Comparison of ENCODE assay signal across 18 cellular contexts in genomic region chr1:17930635-17931034, GRCh38.
DNase-seq lines count a peak whose midpoint lies in the region; ATAC-seq, FAIRE-seq and TF ChIP-seq lines count a peak whose summit lies in the region.
"Had no signal": no experiment of that assay in that cellular context is flagged by ENCODE, and none has a peak within 500 bp of the region (broad histone marks: within the 10 kb centered on the region; RNA-seq: fewer than 3 reads in every experiment).

No MANE protein-coding gene starts in this region.

- H3K9me3 ChIP-seq in kidney (ENCODE audit: control insufficient read depth in 1 of 2, low read length in 2 of 2) = peaks cover 0 to 3% of the 10 kb centered on the region in 2 donors
- H3K9me3 ChIP-seq in BE2C = no peaks in the 10 kb centered on the region
- H3K9me3 ChIP-seq: HAP-1 had no signal

- no peak overlapping the region for H3K9ac ChIP-seq in kidney (ENCODE audit: low read length in 2 of 2)
- H3K9ac ChIP-seq: BLaER1 treated with 17β-estradiol and CSF1 and Interleukin-3, amounts not matched to agents 10 nM and 100 nM had no signal

- H3K36me3 ChIP-seq in kidney (ENCODE audit: control insufficient read depth in 1 of 2, insufficient read depth in 2 of 2, low read length in 2 of 2) (no peaks in the 10 kb centered on the region), BE2C (no peaks in the 10 kb centered on the region)
- H3K36me3 ChIP-seq: BLaER1 treated with 17β-estradiol and CSF1 and Interleukin-3, amounts not matched to agents 10 nM and 100 nM; HAP-1 had no signal

- H3K27ac ChIP-seq in kidney (ENCODE audit: low read depth in 2 of 2, low read length in 2 of 2) = no peak overlapping the region
- H3K27ac ChIP-seq: 22Rv1; BLaER1 treated with 17β-estradiol and CSF1 and Interleukin-3, amounts not matched to agents 10 nM and 100 nM had no signal

- H3K4me1 ChIP-seq in kidney (ENCODE audit: control insufficient read depth in 1 of 2, insufficient read depth in 1 of 2, low read depth in 1 of 2, low read length in 2 of 2) = no peaks in the 10 kb centered on the region
- no peaks in the 10 kb centered on the region for H3K4me1 ChIP-seq in BE2C
- H3K4me1 ChIP-seq: BLaER1 treated with 17β-estradiol and CSF1 and Interleukin-3, amounts not matched to agents 10 nM and 100 nM; HAP-1 had no signal

- TF ChIP-seq CTCF in kidney (IDR thresholded peaks at IDR 0.05; ENCODE audit: borderline replicate concordance, extremely low read depth, insufficient read depth) (no peak), BE2C (IDR thresholded peaks at IDR 0.05; ENCODE audit: low read depth, low read length) (no peak)

- H3K4me3 ChIP-seq in kidney (ENCODE audit: low read length in 2 of 2) (no peak overlapping the region), BE2C (ENCODE audit: low read depth, low read length) (no peak overlapping the region)
- H3K4me3 ChIP-seq: BLaER1 treated with 17β-estradiol and CSF1 and Interleukin-3, amounts not matched to agents 10 nM and 100 nM; GM12878; GM23338; HAP-1 had no signal

- H3K27me3 ChIP-seq in BE2C = no peaks in the 10 kb centered on the region
- H3K27me3 ChIP-seq: BLaER1 treated with 17β-estradiol and CSF1 and Interleukin-3, amounts not matched to agents 10 nM and 100 nM had no signal

- no peak for FAIRE-seq in kidney (lab: Jason Lieb, UNC)
- FAIRE-seq: GM12878, GM18507, HTR-8/SVneo had no signal

- ATAC-seq in Right ventricle myocardium superior (ENCODE audit: poor library complexity) = peak; percentile 94
- peak; percentile 83 to 86 for ATAC-seq in left cardiac atrium
- no peak for ATAC-seq in GM21526 (IDR thresholded peaks at IDR 0.05; ENCODE audit: low FRiP score, unreplicated experiment)
- no peak for ATAC-seq in HG02973 (IDR thresholded peaks at IDR 0.05; ENCODE audit: unreplicated experiment)
- ATAC-seq: GM12878, GM23338 had no signal

- intact Hi-C loops in Right ventricle myocardium superior (cut with DNase I) (no loop called here), left cardiac atrium (cut with DNase I) (no loop called here), kidney (cut with DNase I) (no loop called here)

- DNase-seq in NCI-H2227 (lab: John Stamatoyannopoulos, UW; ENCODE audit: unreplicated experiment) (peak; percentile 16), Right ventricle myocardium superior (no peak), left cardiac atrium (no peak), kidney (peak; percentile 25), BE2C (no peak)
- DNase-seq in activated naive CD4-positive, alpha-beta T cell treated with Interleukin-2 at 50 U/mL for 16 hours = no peak
- DNase-seq: AML-193; CD4-positive, CD25-positive, alpha-beta regulatory T cell; DMS53 had no signal

Comparison
In these comparisons a context has a peak if more than half of its experiments do, and no peak if none do; other contexts are left out.
1. DNase-seq: peak in NCI-H2227 (single experiment) and kidney (single experiment); none in Right ventricle myocardium superior (single experiment), left cardiac atrium (single experiment), BE2C (single experiment) and activated naive CD4-positive, alpha-beta T cell treated with Interleukin-2 at 50 U/mL for 16 hours (single experiment).
2. ATAC-seq: peak in Right ventricle myocardium superior (single experiment) and left cardiac atrium (2 of 2); none in GM21526 (single experiment) and HG02973 (single experiment).